ENCODE assay signal across 12 cellular contexts in genomic region chr17:38425744-38426143, GRCh38. TPM values are rescaled to one million over a fixed set of nuclear protein-coding genes. Genes with fewer than 3 reads are reported as not detected.
DNase-seq lines count a peak whose midpoint lies in the region; ATAC-seq and TF ChIP-seq lines count a peak whose summit lies in the region.
"Had no signal": no experiment of that assay in that cellular context is flagged by ENCODE, and none has a peak within 500 bp of the region (broad histone marks: within the 10 kb centered on the region; RNA-seq: fewer than 3 reads in every experiment).

No MANE protein-coding gene starts in this region.

- H3K36me3 Mint-ChIP-seq in T-helper 17 cell (ENCODE audit: low read depth): peaks cover 2% of the 10 kb centered on the region
- H3K36me3 Mint-ChIP-seq in osteocyte (ENCODE audit: unreplicated experiment): no peaks in the 10 kb centered on the region
- no peaks in the 10 kb centered on the region for H3K36me3 Mint-ChIP-seq in activated CD4-positive, alpha-beta T cell treated with anti-CD3 and anti-CD28 coated beads for 36 hours (ENCODE audit: low read depth)
- no peaks in the 10 kb centered on the region for H3K36me3 Mint-ChIP-seq in activated T-cell treated with anti-CD3 and anti-CD28 coated beads, Interleukin-2, amount 50 U/mL, for 24 hours (ENCODE audit: low read depth)

- H3K9ac ChIP-seq in BLaER1: no peak overlapping the region

- H3K27ac Mint-ChIP-seq in T-helper 17 cell (peak overlapping the region; percentile 54), osteocyte (ENCODE audit: unreplicated experiment) (peak overlapping the region; percentile 78)
- H3K27ac Mint-ChIP-seq in activated CD4-positive, alpha-beta T cell treated with anti-CD3 and anti-CD28 coated beads for 36 hours: no peak overlapping the region
- H3K27ac Mint-ChIP-seq in activated T-cell treated with anti-CD3 and anti-CD28 coated beads, Interleukin-2, amount 50 U/mL, for 24 hours: no peak overlapping the region

- H3K4me3 Mint-ChIP-seq in T-helper 17 cell (no peak overlapping the region), osteocyte (ENCODE audit: unreplicated experiment) (peak overlapping the region; percentile 19)
- no peak overlapping the region for H3K4me3 Mint-ChIP-seq in activated CD4-positive, alpha-beta T cell treated with anti-CD3 and anti-CD28 coated beads for 36 hours
- no peak overlapping the region for H3K4me3 Mint-ChIP-seq in activated T-cell treated with anti-CD3 and anti-CD28 coated beads, Interleukin-2, amount 50 U/mL, for 24 hours

- POLR2A ChIA-PET in activated CD4-positive, alpha-beta T cell treated with anti-CD3 and anti-CD28 coated beads for 36 hours (lab: Charles Lee): no interaction called here

- peaks cover 78% of the 10 kb centered on the region for H3K4me1 ChIP-seq in BLaER1

- H3K4me3 ChIP-seq in BLaER1: no peak overlapping the region

- peak overlapping the region; percentile 98 for H3K4me2 ChIP-seq in BLaER1

- TF ChIP-seq CTCF in osteocyte (IDR thresholded peaks at IDR 0.05): no peak

- H3K36me3 ChIP-seq in BLaER1: no peaks in the 10 kb centered on the region

- peaks cover 23% of the 10 kb centered on the region for H4K20me1 ChIP-seq in BLaER1

- H3K27ac ChIP-seq in BLaER1: peak overlapping the region; percentile 55
- H3K27ac ChIP-seq: epithelial cell of prostate had no signal

- H3K9me3 ChIP-seq in BLaER1 (no peaks in the 10 kb centered on the region), T-helper 17 cell (ENCODE audit: control insufficient read depth, low read length, poor library complexity, severe bottlenecking) (no peaks in the 10 kb centered on the region)

- peaks cover 49% of the 10 kb centered on the region for H3K27me3 Mint-ChIP-seq in T-helper 17 cell
- H3K27me3 Mint-ChIP-seq in osteocyte (ENCODE audit: unreplicated experiment): no peaks in the 10 kb centered on the region
- peaks cover 23% of the 10 kb centered on the region for H3K27me3 Mint-ChIP-seq in activated CD4-positive, alpha-beta T cell treated with anti-CD3 and anti-CD28 coated beads for 36 hours
- peaks cover 68% of the 10 kb centered on the region for H3K27me3 Mint-ChIP-seq in activated T-cell treated with anti-CD3 and anti-CD28 coated beads, Interleukin-2, amount 50 U/mL, for 24 hours

- H3K4me1 Mint-ChIP-seq in T-helper 17 cell: peaks cover 14% of the 10 kb centered on the region
- H3K4me1 Mint-ChIP-seq in osteocyte (ENCODE audit: unreplicated experiment): peaks cover 83% of the 10 kb centered on the region
- peaks cover 9% of the 10 kb centered on the region for H3K4me1 Mint-ChIP-seq in activated CD4-positive, alpha-beta T cell treated with anti-CD3 and anti-CD28 coated beads for 36 hours
- H3K4me1 Mint-ChIP-seq in activated T-cell treated with anti-CD3 and anti-CD28 coated beads, Interleukin-2, amount 50 U/mL, for 24 hours (ENCODE audit: low read depth): peaks cover 13% of the 10 kb centered on the region

- ATAC-seq in T-helper 17 cell: no peak
- ATAC-seq in activated CD4-positive, alpha-beta T cell treated with anti-CD3 and anti-CD28 coated beads for 36 hours: no peak

- H3K27me3 ChIP-seq in BLaER1: peaks cover 9% of the 10 kb centered on the region; the same call in 1 of the 2 replicates

- CTCF ChIA-PET in activated CD4-positive, alpha-beta T cell treated with anti-CD3 and anti-CD28 coated beads for 36 hours (lab: Charles Lee): interaction anchor here (0.7 to 2.9 kb wide), 2 partner anchors 76 to 91 kb away, joined by 3 to 13 read pairs; no protein-coding TSS in a partner anchor

- no peaks in the 10 kb centered on the region for H3K9me3 Mint-ChIP-seq in osteocyte (ENCODE audit: unreplicated experiment)
- H3K9me3 Mint-ChIP-seq in activated CD4-positive, alpha-beta T cell treated with anti-CD3 and anti-CD28 coated beads for 36 hours (ENCODE audit: low read depth): no peaks in the 10 kb centered on the region
- H3K9me3 Mint-ChIP-seq in activated T-cell treated with anti-CD3 and anti-CD28 coated beads, Interleukin-2, amount 50 U/mL, for 24 hours: no peaks in the 10 kb centered on the region

- intact Hi-C loops in activated CD4-positive, alpha-beta T cell treated with anti-CD3 and anti-CD28 coated beads for 36 hours (cut with DNase I, micrococcal nuclease): loop anchor here in 1 of 2 experiments (10.0 kb wide), 1 partner anchor 309 kb away; the partner anchor contains the start of gene CISD3

- no peak for DNase-seq in T-helper 17 cell
- peak; percentile 30 for DNase-seq in glomerular visceral epithelial cell (ENCODE audit: extremely low spot score)
- DNase-seq in osteocyte (ENCODE audit: extremely low spot score, unreplicated experiment): no peak
- no peak for DNase-seq in central memory CD4-positive, alpha-beta T cell
- no peak for DNase-seq in activated CD4-positive, alpha-beta T cell treated with anti-CD3 and anti-CD28 coated beads for 36 hours
- no peak for DNase-seq in middle frontal gyrus (ENCODE audit: extremely low spot score, low spot score)
- no peak for DNase-seq in activated T-cell treated with anti-CD3 and anti-CD28 coated beads, Interleukin-2, amount 50 U/mL, for 24 hours
- DNase-seq: amniotic stem cell, NCI-H345, posterior cingulate gyrus had no signal

RNA-seq across cellular contexts. Expression of gene ARHGAP23, which starts 2.5 kb away (rescaled TPM):
- under 1 TPM; 0.39 to 0.47 TPM for total RNA-seq in T-helper 17 cell
- 165 and 177 TPM in 2 replicates for total RNA-seq in osteocyte
- total RNA-seq in activated CD4-positive, alpha-beta T cell treated with anti-CD3 and anti-CD28 coated beads for 36 hours: under 1 TPM; 0.55 to 0.86 TPM

Comparison
In these comparisons a context has a peak if more than half of its experiments do, and no peak if none do; other contexts are left out.
1. H3K27ac Mint-ChIP-seq: peak in T-helper 17 cell (single experiment) and osteocyte (single experiment); none in activated CD4-positive, alpha-beta T cell treated with anti-CD3 and anti-CD28 coated beads for 36 hours (single experiment) and activated T-cell treated with anti-CD3 and anti-CD28 coated beads, Interleukin-2, amount 50 U/mL, for 24 hours (single experiment).
2. RNA of gene ARHGAP23, which starts 2.5 kb away (total RNA-seq): 165 to 177 TPM in osteocyte; 0.55 to 0.86 TPM in activated CD4-positive, alpha-beta T cell treated with anti-CD3 and anti-CD28 coated beads for 36 hours and 0.39 to 0.47 TPM in T-helper 17 cell; every median in the first group is over 10 times any median in the second.